Comparison of ENCODE assay signal across 8 cellular contexts in the genomic region with DNA sequence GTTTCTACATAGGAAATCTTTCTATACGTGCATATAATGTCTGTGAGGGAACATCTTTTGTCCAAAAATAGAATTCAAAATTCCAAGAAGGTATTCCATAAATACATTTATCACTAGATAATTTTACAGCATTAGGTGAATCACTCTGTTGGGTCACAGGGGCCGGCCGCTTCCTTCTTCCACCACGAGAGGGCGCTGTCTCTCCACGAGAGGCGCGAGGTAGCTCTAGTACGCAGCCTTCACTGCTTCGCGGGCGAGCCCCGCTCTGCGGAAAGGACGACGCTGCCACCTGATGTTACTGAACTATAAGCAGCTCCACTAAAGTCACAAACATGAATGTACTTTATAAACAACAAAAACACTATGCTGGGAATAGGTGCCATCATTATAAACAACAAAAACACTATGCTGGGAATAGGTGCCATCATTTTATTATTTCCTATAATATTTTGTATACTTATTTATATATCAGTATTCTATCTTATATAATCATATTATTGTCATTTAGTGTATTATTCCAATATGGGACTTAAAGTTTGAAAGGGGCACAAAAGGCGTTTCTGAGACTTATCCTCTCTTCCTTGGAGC.
DNase-seq lines count a peak whose midpoint lies in the region; ATAC-seq and TF ChIP-seq lines count a peak whose summit lies in the region.

No MANE protein-coding gene starts in this region.

- H3K4me3 ChIP-seq in prostate gland (no peak overlapping the region), uterus (no peak overlapping the region)

- TF ChIP-seq POLR2A in prostate gland (IDR thresholded peaks at IDR 0.05) (no peak), uterus (IDR thresholded peaks at IDR 0.05) (no peak)

- H3K9me3 ChIP-seq in prostate gland (no peaks in the 10 kb centered on the region), uterus (no peaks in the 10 kb centered on the region)

- no peak overlapping the region for H3K27ac Mint-ChIP-seq in activated naive CD8-positive, alpha-beta T cell treated with anti-CD3 and anti-CD28 coated beads for 36 hours

- H3K27me3 ChIP-seq in prostate gland (replicated peaks; ENCODE audit: insufficient read depth), result no peaks in the 10 kb centered on the region
- H3K27me3 ChIP-seq in uterus, result no peaks in the 10 kb centered on the region

- no peak overlapping the region for H3K4me3 Mint-ChIP-seq in activated naive CD8-positive, alpha-beta T cell treated with anti-CD3 and anti-CD28 coated beads for 36 hours

- peak; percentile 69 for DNase-seq in DMS153 (lab: John Stamatoyannopoulos, UW)
- DNase-seq in HCEC 1CT, result peak; percentile 49
- DNase-seq in NCI-H1417 treated with DMSO at 0.1 percent for 48 hours (lab: John Stamatoyannopoulos, UW), result peak; percentile 53
- DNase-seq in T follicular helper cell (ENCODE audit: low read depth), result peak; percentile 71
- peak; percentile 73 for DNase-seq in activated naive CD8-positive, alpha-beta T cell treated with anti-CD3 and anti-CD28 coated beads for 36 hours
- DNase-seq in Right ventricle myocardium superior, result peak; percentile 93
- DNase-seq in prostate gland (ENCODE audit: low spot score), result peak; percentile 78
- peak; percentile 88 to 91 for DNase-seq in uterus

- H3K36me3 ChIP-seq in prostate gland, result no peaks in the 10 kb centered on the region
- no peaks in the 10 kb centered on the region for H3K36me3 ChIP-seq in uterus

- H3K4me1 Mint-ChIP-seq in activated naive CD8-positive, alpha-beta T cell treated with anti-CD3 and anti-CD28 coated beads for 36 hours, result peaks cover 3% of the 10 kb centered on the region

- peak; percentile 98 for ATAC-seq in Right ventricle myocardium superior (ENCODE audit: poor library complexity)

- no peaks in the 10 kb centered on the region for H3K36me3 Mint-ChIP-seq in activated naive CD8-positive, alpha-beta T cell treated with anti-CD3 and anti-CD28 coated beads for 36 hours

- TF ChIP-seq CTCF in prostate gland (IDR thresholded peaks at IDR 0.05) (peak; percentile 96 to 98 (median 98)), uterus (IDR thresholded peaks at IDR 0.05) (peak; percentile 95 to 100 (median 97))

- no peak overlapping the region for H3K27ac ChIP-seq in prostate gland
- no peak overlapping the region for H3K27ac ChIP-seq in uterus

- H3K4me1 ChIP-seq in prostate gland (replicated peaks) (no peaks in the 10 kb centered on the region), uterus (no peaks in the 10 kb centered on the region)

- 7% methylated on average over 17 of the region's 17 CpGs for WGBS in prostate gland

- intact Hi-C loops in Right ventricle myocardium superior (cut with DNase I) (loop anchor here (5.0 to 10.0 kb wide), 2 partner anchors 256 to 683 kb away; no protein-coding TSS in a partner anchor), prostate gland (cut with DNase I) (loop anchor here (1.0 kb wide), 1 partner anchor 684 kb away; no protein-coding TSS in a partner anchor), uterus (cut with DNase I; ENCODE audit: low total_unique reads) (loop anchor here (10.0 kb wide), 1 partner anchor 686 kb away; no protein-coding TSS in a partner anchor)

- H3K27me3 Mint-ChIP-seq in activated naive CD8-positive, alpha-beta T cell treated with anti-CD3 and anti-CD28 coated beads for 36 hours, result peaks cover 4% of the 10 kb centered on the region

- no peaks in the 10 kb centered on the region for H3K9me3 Mint-ChIP-seq in activated naive CD8-positive, alpha-beta T cell treated with anti-CD3 and anti-CD28 coated beads for 36 hours
